Comparison of ENCODE assay signal across 20 cellular contexts in the genomic region with DNA sequence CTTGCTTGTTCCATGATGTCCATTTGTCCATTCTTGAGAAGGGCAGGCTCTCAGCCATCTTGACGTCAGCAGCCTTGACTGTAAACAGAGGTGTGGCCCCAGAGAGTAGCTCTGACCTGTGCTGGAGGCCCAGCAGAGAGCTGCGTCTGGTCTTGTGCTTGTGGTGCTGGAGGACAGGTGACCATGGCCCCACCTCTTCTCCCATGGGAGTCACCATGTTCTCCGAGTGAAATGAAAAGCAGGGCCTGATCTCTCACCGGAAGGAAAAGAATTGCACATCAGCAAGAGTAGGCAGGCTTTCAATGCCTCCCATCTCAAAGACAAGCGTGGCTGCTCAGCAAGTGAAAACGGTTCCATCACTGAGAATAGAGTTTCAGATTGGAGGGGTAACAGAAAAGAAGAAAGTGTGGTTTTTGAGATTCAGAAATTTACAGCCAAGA. TPM values are rescaled to one million over a fixed set of nuclear protein-coding genes. Genes with fewer than 3 reads are reported as not detected.
DNase-seq lines count a peak whose midpoint lies in the region; ATAC-seq and TF ChIP-seq lines count a peak whose summit lies in the region.
"Had no signal": no experiment of that assay in that cellular context is flagged by ENCODE, and none has a peak within 500 bp of the region (broad histone marks: within the 10 kb centered on the region; RNA-seq: fewer than 3 reads in every experiment).

No MANE protein-coding gene starts in this region.

- H4K91ac ChIP-seq in neuronal stem cell (ENCODE audit: low read depth, low read length, poor library complexity), result no peak overlapping the region

- H3K79me1 ChIP-seq in neuronal stem cell (ENCODE audit: low read depth, low read length), result no peaks in the 10 kb centered on the region

- no peaks in the 10 kb centered on the region for H3K36me3 ChIP-seq in lung (ENCODE audit: control insufficient read depth in 2 of 2, insufficient read depth in 2 of 2, low read length in 2 of 2)
- no peaks in the 10 kb centered on the region for H3K36me3 ChIP-seq in neuronal stem cell (replicated peaks in 1 of 2; ENCODE audit: control insufficient read depth in 2 of 2, insufficient read depth in 2 of 2, low read length in 2 of 2)
- H3K36me3 ChIP-seq: adrenal gland had no signal

- TF ChIP-seq CTCF in GM12865 (IDR thresholded peaks at IDR 0.05; ENCODE audit: insufficient read depth, low read depth, low read length, missing control alignments) (no peak), lung (IDR thresholded peaks at IDR 0.05; ENCODE audit: control extremely low read depth, extremely low read depth) (no peak)

- H3K27me3 ChIP-seq in lung (ENCODE audit: control insufficient read depth, insufficient read depth) (no peaks in the 10 kb centered on the region), neuronal stem cell (ENCODE audit: control insufficient read depth in 3 of 3, insufficient read depth in 3 of 3, low read depth in 1 of 3, low read length in 3 of 3) (no peaks in the 10 kb centered on the region)
- H3K27me3 ChIP-seq: adrenal gland had no signal

- H3K27ac ChIP-seq in lung (ENCODE audit: low read depth in 1 of 2, low read length in 1 of 2) (no peak overlapping the region), neuronal stem cell (replicated peaks; ENCODE audit: low read length) (no peak overlapping the region)
- H3K27ac ChIP-seq: adrenal gland had no signal

- H2BK12ac ChIP-seq in neuronal stem cell (ENCODE audit: low read length), result no peak overlapping the region

- H4K8ac ChIP-seq in neuronal stem cell (ENCODE audit: low read depth, low read length), result no peak overlapping the region

- no peak overlapping the region for H2BK5ac ChIP-seq in neuronal stem cell (ENCODE audit: low read length)

- no peak overlapping the region for H3K23ac ChIP-seq in neuronal stem cell (ENCODE audit: low read depth, low read length, poor library complexity)

- no peak overlapping the region for H3K14ac ChIP-seq in neuronal stem cell (ENCODE audit: low read length)

- no peak overlapping the region for H2AFZ ChIP-seq in neuronal stem cell (ENCODE audit: low read length)

- H3K4ac ChIP-seq in neuronal stem cell (ENCODE audit: low read length), result no peak overlapping the region

- no peak overlapping the region for H3K4me2 ChIP-seq in neuronal stem cell (ENCODE audit: insufficient read depth, low read length, poor library complexity, severe bottlenecking)

- no peak overlapping the region for H2AK5ac ChIP-seq in neuronal stem cell (ENCODE audit: low read depth, low read length)

- peak; percentile 73 for DNase-seq in GM12865 (ENCODE audit: low read depth)
- DNase-seq in NCI-H748 (lab: John Stamatoyannopoulos, UW; ENCODE audit: unreplicated experiment), result peak; percentile 70
- DNase-seq in lung (ENCODE audit: low spot score), result peak; percentile 54
- no peak for DNase-seq in neuronal stem cell (ENCODE audit: low spot score)
- no peak for DNase-seq in stimulated activated CD4-positive, alpha-beta T cell treated with anti-CD3 and anti-CD28 coated beads, Interleukin-2, amount 100 ng/mL, for 24 hours
- DNase-seq in stimulated activated naive CD8-positive, alpha-beta T cell treated with anti-CD3 and anti-CD28 coated beads, Interleukin-15, Interleukin-2, amounts not matched to agents 100 U/mL and 50 U/mL, for 24 hours, result no peak
- DNase-seq: activated CD8-positive, alpha-beta memory T cell treated with anti-CD3 and anti-CD28 coated beads for 24 hours; activated effector memory CD4-positive, alpha-beta T cell treated with Interleukin-2 at 50 U/mL for 16 hours; adrenal gland; central memory CD4-positive, alpha-beta T cell; effector memory CD4-positive, alpha-beta T cell; left cardiac atrium; NCI-H1417 treated with DMSO at 0.1 percent for 48 hours; NCI-H446 treated with DMSO at 0.1 percent for 48 hours; stimulated activated CD4-positive, alpha-beta T cell treated with anti-CD3 and anti-CD28 coated beads, Interleukin-4, amount 100 ng/mL, for 24 hours; stimulated activated CD8-positive, alpha-beta memory T cell treated with anti-CD3 and anti-CD28 coated beads, Interleukin-4, amount 100 ng/mL, for 48 hours; T-helper 1 cell had no signal

- no peak overlapping the region for H3K9ac ChIP-seq in neuronal stem cell (ENCODE audit: low read depth, low read length, poor library complexity)

- H2BK120ac ChIP-seq in neuronal stem cell (ENCODE audit: low read depth, low read length), result no peak overlapping the region

- H2BK15ac ChIP-seq in neuronal stem cell (ENCODE audit: low read length), result no peak overlapping the region

- H3K4me3 ChIP-seq in GM12865 (ENCODE audit: low read depth, low read length) (no peak overlapping the region), lung (no peak overlapping the region), neuronal stem cell (ENCODE audit: low read length in 2 of 2) (no peak overlapping the region)
- H3K4me3 ChIP-seq: adrenal gland had no signal

- H3K9me3 ChIP-seq in lung (ENCODE audit: control insufficient read depth in 2 of 2, insufficient read depth in 1 of 2, low read length in 1 of 2) (peaks cover 0 to 3% of the 10 kb centered on the region in 2 donors), neuronal stem cell (replicated peaks in 1 of 2; ENCODE audit: control insufficient read depth in 2 of 2, insufficient read depth in 1 of 2, low read depth in 1 of 2, low read length in 2 of 2) (no peaks in the 10 kb centered on the region)
- H3K9me3 ChIP-seq: adrenal gland had no signal

- H3K4me1 ChIP-seq in lung (ENCODE audit: control insufficient read depth in 2 of 2, insufficient read depth in 2 of 2, low read length in 2 of 2) (peaks cover 4 to 20% of the 10 kb centered on the region in 2 donors), neuronal stem cell (ENCODE audit: control insufficient read depth in 2 of 2, insufficient read depth in 1 of 2, low read depth in 1 of 2, low read length in 2 of 2) (no peaks in the 10 kb centered on the region)
- H3K4me1 ChIP-seq: adrenal gland had no signal

- ATAC-seq in HG03064 (IDR thresholded peaks at IDR 0.05; ENCODE audit: low read depth, unreplicated experiment), result peak; percentile 70
- peak; percentile 52 for ATAC-seq in lung (ENCODE audit: insufficient read depth, low FRiP score)
- ATAC-seq in HG03442 (IDR thresholded peaks at IDR 0.05; ENCODE audit: unreplicated experiment), result no peak
- ATAC-seq in stimulated activated naive CD8-positive, alpha-beta T cell treated with anti-CD3 and anti-CD28 coated beads, Interleukin-15, Interleukin-2, amounts not matched to agents 100 U/mL and 50 U/mL, for 24 hours, result no peak

- WGBS in lung, 2 donors, result 73 to 87% methylated on average over 6 of the region's 6 CpGs
- no CpG with 5 or more reads among the region's 6 CpGs for WGBS in neuronal stem cell (ENCODE audit: extremely low coverage in 2 of 2, insufficient read length in 2 of 2, insufficient replicate concordance in 1 of 2), 2 donors

- no peak overlapping the region for H3K18ac ChIP-seq in neuronal stem cell (ENCODE audit: low read length)

RNA-seq across cellular contexts. Expression of a gene that starts 11.5 kb away (rescaled TPM):
- total RNA-seq in lung, result 100 to 1,000 TPM in 1 of 2 donors, 10 to 100 TPM in 1; 53.6 to 101 TPM
- polyA plus RNA-seq in lung, result 10 to 100 TPM; 25.4 to 27.5 TPM
- 2.0 TPM for polyA plus RNA-seq in neuronal stem cell (2013, experiment 1 of 2)
- polyA plus RNA-seq in neuronal stem cell (2013, experiment 2 of 2), result 2.0 TPM
- total RNA-seq: osteocyte had no signal

Comparison
In these comparisons a context has a peak if more than half of its experiments do, and no peak if none do; other contexts are left out.
1. DNase-seq: peak in GM12865 (single experiment), NCI-H748 (single experiment) and lung (single experiment); none in neuronal stem cell (single experiment), stimulated activated CD4-positive, alpha-beta T cell treated with anti-CD3 and anti-CD28 coated beads, Interleukin-2, amount 100 ng/mL, for 24 hours (0 of 2) and stimulated activated naive CD8-positive, alpha-beta T cell treated with anti-CD3 and anti-CD28 coated beads, Interleukin-15, Interleukin-2, amounts not matched to agents 100 U/mL and 50 U/mL, for 24 hours (single experiment).
2. ATAC-seq: peak in HG03064 (single experiment) and lung (single experiment); none in HG03442 (single experiment) and stimulated activated naive CD8-positive, alpha-beta T cell treated with anti-CD3 and anti-CD28 coated beads, Interleukin-15, Interleukin-2, amounts not matched to agents 100 U/mL and 50 U/mL, for 24 hours (single experiment).